ENCODE assay signal across 8 cellular contexts in genomic region chr19:52993342-52994178, GRCh38. TPM values are rescaled to one million over a fixed set of nuclear protein-coding genes. Genes with fewer than 3 reads are reported as not detected.
DNase-seq lines count a peak whose midpoint lies in the region; ATAC-seq and TF ChIP-seq lines count a peak whose summit lies in the region.

No MANE protein-coding gene starts in this region.

- H3K36me3 Mint-ChIP-seq in T-helper 17 cell (ENCODE audit: low read depth) = peaks cover 2% of the 10 kb centered on the region
- H3K36me3 Mint-ChIP-seq in progenitor cell of endocrine pancreas (ENCODE audit: insufficient read depth) = peaks cover 5% of the 10 kb centered on the region

- TF ChIP-seq CTCF in HL-60 (IDR thresholded peaks at IDR 0.05; ENCODE audit: insufficient read depth, low read length) (peak; percentile 0), progenitor cell of endocrine pancreas (IDR thresholded peaks at IDR 0.05; ENCODE audit: unreplicated experiment) (peak; percentile 83), transverse colon (IDR thresholded peaks at IDR 0.05) (peak; percentile 56 to 90 (median 75))

- TF ChIP-seq EP300 in transverse colon (IDR thresholded peaks at IDR 0.05; ENCODE audit: low read depth) = no peak

- H3K4me3 ChIP-seq in HL-60 (replicated peaks; ENCODE audit: insufficient read depth, low read length) = peak overlapping the region; percentile 24
- H3K4me3 ChIP-seq in transverse colon = peak overlapping the region; percentile 28 to 68 (median 41)

- no peaks in the 10 kb centered on the region for H3K27me3 Mint-ChIP-seq in T-helper 17 cell
- peaks cover 8% of the 10 kb centered on the region for H3K27me3 Mint-ChIP-seq in progenitor cell of endocrine pancreas

- H3K27ac Mint-ChIP-seq in T-helper 17 cell (no peak overlapping the region), progenitor cell of endocrine pancreas (peak overlapping the region; percentile 94)

- H3K9me3 ChIP-seq in T-helper 17 cell (ENCODE audit: control insufficient read depth, low read length, poor library complexity, severe bottlenecking) (no peaks in the 10 kb centered on the region), transverse colon (no peaks in the 10 kb centered on the region)

- peak; percentile 89 for DNase-seq in AG08396 (ENCODE audit: low spot score)
- peak; percentile 35 to 86 for DNase-seq in HL-60 (ENCODE audit: low read depth in 1 of 2, low spot score in 1 of 2)
- peak; percentile 66 to 76 (median 74) for DNase-seq in T-helper 17 cell
- peak in 45 of 56 donors; percentile 4 to 89 (median 38) for DNase-seq in amygdala (lab: John Stamatoyannopoulos, UW)
- DNase-seq in left ventricle myocardium superior = peak; percentile 87
- DNase-seq in progenitor cell of endocrine pancreas (ENCODE audit: low spot score, unreplicated experiment) = peak; percentile 89
- DNase-seq in transverse colon = peak; percentile 86
- DNase-seq in COLO829 (ENCODE audit: low spot score) = no peak

- intact Hi-C loops in left ventricle myocardium superior (cut with micrococcal nuclease) (no loop called here), transverse colon (cut with DNase I; ENCODE audit: low total_unique reads) (no loop called here)

- H3K4me3 Mint-ChIP-seq in T-helper 17 cell (peak overlapping the region; percentile 78), progenitor cell of endocrine pancreas (ENCODE audit: low read depth) (peak overlapping the region; percentile 88)

- H3K9me3 Mint-ChIP-seq in progenitor cell of endocrine pancreas (ENCODE audit: low read depth) = no peaks in the 10 kb centered on the region

- WGBS in transverse colon (ENCODE audit: low coverage in 1 of 2), 2 donors = 0 to 3% methylated on average over 1 to 33 of the region's 50 CpGs

- in situ Hi-C loops in transverse colon (cut with MboI; ENCODE audit: low pct_ligation_motif_present in 1 of 4, low pct_unique_long_range_greater_than_20kb in 1 of 4, low sequenced_read_pairs in 3 of 4) = no loop called here

- H3K27me3 ChIP-seq in HL-60 (ENCODE audit: insufficient read depth, poor library complexity, severe bottlenecking) (no peaks in the 10 kb centered on the region), transverse colon (no peaks in the 10 kb centered on the region)

- H3K4me1 ChIP-seq in transverse colon = peaks cover 0 to 19% (median 5%) of the 10 kb centered on the region in 4 donors

- H3K27ac ChIP-seq in HL-60 (replicated peaks) = no peak overlapping the region; the same call in 1 of the 2 replicates
- peak overlapping the region; percentile 76 to 89 (median 80) for H3K27ac ChIP-seq in transverse colon

- ATAC-seq in T-helper 17 cell (peak; percentile 98), left ventricle myocardium superior (peak; percentile 97)

- H3K36me3 ChIP-seq in transverse colon = peaks cover 0 to under 1% (median 0%) of the 10 kb centered on the region in 4 donors

- TF ChIP-seq POLR2A in transverse colon (IDR thresholded peaks at IDR 0.05) = no peak

- H3K4me1 Mint-ChIP-seq in T-helper 17 cell (peaks cover 4% of the 10 kb centered on the region), progenitor cell of endocrine pancreas (ENCODE audit: low read depth) (peaks cover 9% of the 10 kb centered on the region)

RNA-seq across cellular contexts. Expression of gene ERVV-1, which starts 20.2 kb away (rescaled TPM):
- total RNA-seq in T-helper 17 cell = not detected
- not detected for total RNA-seq in left ventricle myocardium superior
- total RNA-seq in progenitor cell of endocrine pancreas = not detected in 2 replicates
- total RNA-seq in transverse colon = not detected

RNA-seq across cellular contexts. Expression of gene ZNF816, which starts 30.9 kb away (rescaled TPM):
- total RNA-seq in T-helper 17 cell (1 to 10 TPM; 3.5 to 4.8 TPM), left ventricle myocardium superior (4.4 TPM), progenitor cell of endocrine pancreas (23.8 and 25.3 TPM in 2 replicates), transverse colon (100 to 1,000 TPM in 1 of 4 donors, 10 to 100 TPM in 2, 1 to 10 TPM in 1; 6.0 to 150 (median 13.9) TPM)

RNA-seq across cellular contexts. Expression of gene ERVV-2, which starts 51.0 kb away (rescaled TPM):
- total RNA-seq in T-helper 17 cell (not detected), left ventricle myocardium superior (not detected), progenitor cell of endocrine pancreas (not detected in 2 replicates), transverse colon (not detected)

Comparison
In these comparisons a context has a peak if more than half of its experiments do, and no peak if none do; other contexts are left out.
1. CTCF ChIP-seq: peak in every context shown above with its lines; median percentile 83 in progenitor cell of endocrine pancreas; 75 in transverse colon; 0 in HL-60.